Comparison of ENCODE assay signal across 1 cellular context in the genomic region with DNA sequence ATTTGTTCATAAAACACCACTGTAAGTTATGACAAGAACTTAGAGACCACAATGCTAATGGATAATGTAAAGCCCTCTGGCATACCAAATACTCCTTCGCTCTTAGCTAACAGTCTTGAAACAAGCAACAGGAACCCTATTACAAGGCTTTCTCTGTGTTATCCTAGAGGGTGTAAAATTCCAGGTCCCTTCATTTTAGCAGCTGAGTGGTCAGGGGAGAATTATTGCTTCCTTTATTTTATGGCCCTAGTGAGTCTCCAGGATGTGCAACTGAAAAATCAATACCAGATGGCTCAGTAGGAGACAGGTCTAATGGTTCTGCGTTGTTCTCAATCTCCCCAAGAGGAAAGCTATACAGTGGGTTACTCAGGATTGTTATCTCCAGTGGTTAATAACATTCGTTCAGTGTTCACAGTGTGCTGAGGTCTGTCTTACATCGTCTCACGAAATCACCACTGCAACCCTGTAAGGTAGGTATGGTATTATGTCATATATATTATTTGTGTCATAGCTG.
TF ChIP-seq lines count a peak whose summit lies in the region.

No MANE protein-coding gene starts in this region.

TF ChIP-seq in SK-N-SH, 30 proteins besides CTCF, POLR2A, EP300 and RAD21 (continued from another document):
- TF ChIP-seq FOSL2 (IDR thresholded peaks at IDR 0.05; ENCODE audit: borderline replicate concordance, low read depth) = no peak
- TF ChIP-seq RCOR1 (IDR thresholded peaks at IDR 0.05; ENCODE audit: low read length) = peak; percentile 45; the same call in 1 of the 2 replicates
- no peak for TF ChIP-seq TCF12 (IDR thresholded peaks at IDR 0.05)
- no peak for TF ChIP-seq FOXJ3 (CRISPR knock-in tag; IDR thresholded peaks at IDR 0.05)
- TF ChIP-seq, protein P1, sequence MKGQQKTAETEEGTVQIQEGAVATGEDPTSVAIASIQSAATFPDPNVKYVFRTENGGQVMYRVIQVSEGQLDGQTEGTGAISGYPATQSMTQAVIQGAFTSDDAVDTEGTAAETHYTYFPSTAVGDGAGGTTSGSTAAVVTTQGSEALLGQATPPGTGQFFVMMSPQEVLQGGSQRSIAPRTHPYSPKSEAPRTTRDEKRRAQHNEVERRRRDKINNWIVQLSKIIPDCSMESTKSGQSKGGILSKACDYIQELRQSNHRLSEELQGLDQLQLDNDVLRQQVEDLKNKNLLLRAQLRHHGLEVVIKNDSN (IDR thresholded peaks at IDR 0.05; ENCODE audit: borderline replicate concordance, low read depth) = no peak
- TF ChIP-seq POLR2AphosphoS5 (IDR thresholded peaks at IDR 0.05; ENCODE audit: low read depth, low read length) = no peak
- no peak for TF ChIP-seq IRF3 (IDR thresholded peaks at IDR 0.05; ENCODE audit: low read depth, low read length)
- TF ChIP-seq TAF1 (IDR thresholded peaks at IDR 0.05; ENCODE audit: borderline replicate concordance, low read depth, low read length) = no peak
- no peak for TF ChIP-seq NRF1 (IDR thresholded peaks at IDR 0.05; ENCODE audit: low read depth, low read length)
- TF ChIP-seq EZH2phosphoT487 (IDR thresholded peaks at IDR 0.05; ENCODE audit: borderline replicate concordance, low read depth) = no peak
- TF ChIP-seq NFIC (IDR thresholded peaks at IDR 0.05; ENCODE audit: borderline replicate concordance) = no peak
- no peak for TF ChIP-seq CHD2 (IDR thresholded peaks at IDR 0.05; ENCODE audit: low read length, partially characterized antibody)
- no peak for TF ChIP-seq ELF1 (IDR thresholded peaks at IDR 0.05)
- TF ChIP-seq FOXM1 (IDR thresholded peaks at IDR 0.05; ENCODE audit: low read depth) = no peak
- TF ChIP-seq, protein P2, sequence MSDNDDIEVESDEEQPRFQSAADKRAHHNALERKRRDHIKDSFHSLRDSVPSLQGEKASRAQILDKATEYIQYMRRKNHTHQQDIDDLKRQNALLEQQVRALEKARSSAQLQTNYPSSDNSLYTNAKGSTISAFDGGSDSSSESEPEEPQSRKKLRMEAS (IDR thresholded peaks at IDR 0.05; ENCODE audit: low read depth) = no peak
- TF ChIP-seq RFX5 (IDR thresholded peaks at IDR 0.05; ENCODE audit: low read length) = 0 out of 2 replicates have a peak, but pooled peaks have one; percentile 16
- TF ChIP-seq, protein P3, sequence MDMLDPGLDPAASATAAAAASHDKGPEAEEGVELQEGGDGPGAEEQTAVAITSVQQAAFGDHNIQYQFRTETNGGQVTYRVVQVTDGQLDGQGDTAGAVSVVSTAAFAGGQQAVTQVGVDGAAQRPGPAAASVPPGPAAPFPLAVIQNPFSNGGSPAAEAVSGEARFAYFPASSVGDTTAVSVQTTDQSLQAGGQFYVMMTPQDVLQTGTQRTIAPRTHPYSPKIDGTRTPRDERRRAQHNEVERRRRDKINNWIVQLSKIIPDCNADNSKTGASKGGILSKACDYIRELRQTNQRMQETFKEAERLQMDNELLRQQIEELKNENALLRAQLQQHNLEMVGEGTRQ (IDR thresholded peaks at IDR 0.05; ENCODE audit: borderline replicate concordance, low read depth, low read length) = no peak
- no peak for TF ChIP-seq PBX3 (IDR thresholded peaks at IDR 0.05)
